ENCODE assay signal across 8 cellular contexts in genomic region chr6:105401247-105402089, GRCh38. TPM values are rescaled to one million over a fixed set of nuclear protein-coding genes. Genes with fewer than 3 reads are reported as not detected.
DNase-seq lines count a peak whose midpoint lies in the region; ATAC-seq and TF ChIP-seq lines count a peak whose summit lies in the region.

No MANE protein-coding gene starts in this region.

- ATAC-seq in natural killer cell treated with Interleukin-12 subunit alpha and Interleukin-12 subunit beta and Interleukin-15 and Interleukin-18, amount 100 ng/mL, for 72 hours: no peak

- peaks cover 53% of the 10 kb centered on the region for H3K79me2 ChIP-seq in Karpas-422 (ENCODE audit: low read length)

- no peaks in the 10 kb centered on the region for H3K9me3 ChIP-seq in Karpas-422 (ENCODE audit: low read length)

- no peaks in the 10 kb centered on the region for H3K9me3 Mint-ChIP-seq in natural killer cell treated with Interleukin-12 subunit alpha and Interleukin-12 subunit beta and Interleukin-15 and Interleukin-18, amount 100 ng/mL, for 72 hours

- intact Hi-C loops in dorsolateral prefrontal cortex (cut with DNase I): loop anchor here (2.0 to 10.0 kb wide), 6 partner anchors 37 to 317 kb away; no protein-coding TSS in a partner anchor

- TF ChIP-seq CTCF in C4-2B (conservative IDR thresholded peaks at IDR 0.05) (no peak), dorsolateral prefrontal cortex (IDR thresholded peaks at IDR 0.05 in 54 of 56, conservative IDR thresholded peaks at IDR 0.05 in 2 of 56; ENCODE audit: low read depth in 1 of 56, partially characterized antibody in 56 of 56) (no peak)

- no peaks in the 10 kb centered on the region for H3K36me3 ChIP-seq in Karpas-422 (ENCODE audit: insufficient read depth, low read length)

- H3K4me2 ChIP-seq in Karpas-422 (ENCODE audit: low read depth, low read length, poor library complexity, severe bottlenecking): peak overlapping the region; percentile 85

- H3K36me3 Mint-ChIP-seq in natural killer cell treated with Interleukin-12 subunit alpha and Interleukin-12 subunit beta and Interleukin-15 and Interleukin-18, amount 100 ng/mL, for 72 hours: peaks cover under 1% of the 10 kb centered on the region

- no peaks in the 10 kb centered on the region for H3K9me2 ChIP-seq in Karpas-422 (replicated peaks; ENCODE audit: insufficient read depth, low read length)

- peak overlapping the region; percentile 88 for H3K9ac ChIP-seq in Karpas-422 (ENCODE audit: low read length)

- peaks cover 34% of the 10 kb centered on the region for H4K20me1 ChIP-seq in Karpas-422 (ENCODE audit: insufficient read depth, low read depth, low read length)

- no peak overlapping the region for H2AFZ ChIP-seq in Karpas-422 (ENCODE audit: low read length)

- no peak for DNase-seq in Karpas-422
- no peak for DNase-seq in dorsolateral prefrontal cortex
- no peak for DNase-seq in natural killer cell treated with Interleukin-12 subunit alpha and Interleukin-12 subunit beta and Interleukin-15 and Interleukin-18, amount 100 ng/mL, for 72 hours (ENCODE audit: low spot score)
- DNase-seq in NCI-H446 treated with DMSO at 0.1 percent for 48 hours (lab: John Stamatoyannopoulos, UW): no peak
- no peak for DNase-seq in substantia nigra (lab: John Stamatoyannopoulos, UW)
- DNase-seq in LoVo (ENCODE audit: low spot score): no peak
- no peak for DNase-seq in NOMO-1 (lab: John Stamatoyannopoulos, UW; ENCODE audit: unreplicated experiment in 2 of 2)

- H3K27me3 ChIP-seq in Karpas-422 (ENCODE audit: low read length): no peaks in the 10 kb centered on the region
- no peaks in the 10 kb centered on the region for H3K27me3 ChIP-seq in dorsolateral prefrontal cortex

- peaks cover 4 to 7% of the 10 kb centered on the region in 2 donors for H3K27me3 Mint-ChIP-seq in natural killer cell treated with Interleukin-12 subunit alpha and Interleukin-12 subunit beta and Interleukin-15 and Interleukin-18, amount 100 ng/mL, for 72 hours

- H3K27ac ChIP-seq in C4-2B (peak overlapping the region; percentile 80), Karpas-422 (ENCODE audit: low read length) (no peak overlapping the region), dorsolateral prefrontal cortex (peak overlapping the region in 2 of 59 donors; percentile 3 to 16), substantia nigra (ENCODE audit: low read depth, low read length, poor library complexity, severe bottlenecking) (no peak overlapping the region)

- peak overlapping the region; percentile 99 for H3K4me3 Mint-ChIP-seq in natural killer cell treated with Interleukin-12 subunit alpha and Interleukin-12 subunit beta and Interleukin-15 and Interleukin-18, amount 100 ng/mL, for 72 hours

- H3K4me1 ChIP-seq in Karpas-422 (ENCODE audit: low read length): peaks cover 39% of the 10 kb centered on the region

- H3K4me3 ChIP-seq in Karpas-422 (ENCODE audit: low read length): peak overlapping the region; percentile 98
- peak overlapping the region in 58 of 59 donors; percentile 22 to 98 (median 88) for H3K4me3 ChIP-seq in dorsolateral prefrontal cortex

- H3K4me1 Mint-ChIP-seq in natural killer cell treated with Interleukin-12 subunit alpha and Interleukin-12 subunit beta and Interleukin-15 and Interleukin-18, amount 100 ng/mL, for 72 hours (ENCODE audit: low read depth in 2 of 2): peaks cover 43 to 63% of the 10 kb centered on the region in 2 donors

- peak overlapping the region; percentile 81 to 83 for H3K27ac Mint-ChIP-seq in natural killer cell treated with Interleukin-12 subunit alpha and Interleukin-12 subunit beta and Interleukin-15 and Interleukin-18, amount 100 ng/mL, for 72 hours

RNA-seq across cellular contexts. Expression of gene PREP, which starts 1.4 kb away (rescaled TPM):
- 13.2 and 18.4 TPM in 2 replicates for total RNA-seq in Karpas-422 (2014; rRNA removed; shearing (Covaris generic); ENCODE audit: low replicate concordance)
- total RNA-seq in dorsolateral prefrontal cortex: 10 to 100 TPM; 17.2 to 55.8 (median 38.5) TPM
- total RNA-seq in natural killer cell treated with Interleukin-12 subunit alpha and Interleukin-12 subunit beta and Interleukin-15 and Interleukin-18, amount 100 ng/mL, for 72 hours: 10 to 100 TPM; 48.1 to 61.0 TPM
